1 cellular context compared by ENCODE assay signal in the genomic region with DNA sequence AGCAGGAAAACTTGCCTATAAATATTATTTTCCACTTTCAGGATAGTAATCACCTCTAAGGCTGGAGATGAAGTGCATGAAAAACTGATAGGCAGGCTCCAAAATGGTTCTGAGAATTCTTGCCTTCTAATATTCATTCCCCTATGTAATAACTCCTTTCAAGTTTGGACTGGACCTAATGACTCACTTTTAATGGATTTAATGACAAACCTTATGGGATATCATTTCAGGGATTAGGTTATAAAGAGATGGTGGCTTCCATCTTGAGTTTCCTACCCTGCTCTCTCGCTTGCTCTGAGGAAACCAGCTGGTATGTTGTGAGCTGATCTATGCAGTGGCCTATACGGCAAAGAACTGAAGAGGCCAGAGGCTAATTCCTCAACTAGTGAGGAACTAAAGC.
TF ChIP-seq lines count a peak whose summit lies in the region.

No MANE protein-coding gene starts in this region.

TF ChIP-seq in H1, 55 proteins besides CTCF, POLR2A, EP300 and RAD21 (continued from another document):
- TF ChIP-seq, protein P1, sequence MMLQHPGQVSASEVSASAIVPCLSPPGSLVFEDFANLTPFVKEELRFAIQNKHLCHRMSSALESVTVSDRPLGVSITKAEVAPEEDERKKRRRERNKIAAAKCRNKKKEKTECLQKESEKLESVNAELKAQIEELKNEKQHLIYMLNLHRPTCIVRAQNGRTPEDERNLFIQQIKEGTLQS (IDR thresholded peaks at IDR 0.05; ENCODE audit: insufficient read depth, low read depth, low read length) = no peak
- TF ChIP-seq NRF1 (IDR thresholded peaks at IDR 0.05; ENCODE audit: low read depth, low read length) (no peak), TAF7 (optimal IDR thresholded peaks at IDR 0.05; ENCODE audit: borderline replicate concordance, low read depth, low read length) (no peak)
